ENCODE assay signal across 14 cellular contexts in genomic region chr6:69487688-69488087, GRCh38.
DNase-seq lines count a peak whose midpoint lies in the region; ATAC-seq and TF ChIP-seq lines count a peak whose summit lies in the region.
"Had no signal": no experiment of that assay in that cellular context is flagged by ENCODE, and none has a peak within 500 bp of the region (broad histone marks: within the 10 kb centered on the region; RNA-seq: fewer than 3 reads in every experiment).

No MANE protein-coding gene starts in this region.

- H3K4me3 ChIP-seq in OCI-LY3 (ENCODE audit: low read length) (no peak overlapping the region), fibroblast of pulmonary artery (replicated peaks; ENCODE audit: low read depth, low read length) (no peak overlapping the region)
- H3K4me3 ChIP-seq: prostate gland, SJCRH30 had no signal

- no peaks in the 10 kb centered on the region for H3K27me3 ChIP-seq in OCI-LY3 (ENCODE audit: low read depth, low read length)
- H3K27me3 ChIP-seq: SJCRH30 had no signal

- peaks cover 15% of the 10 kb centered on the region for H3K4me1 ChIP-seq in OCI-LY3 (ENCODE audit: low read length)
- H3K4me1 ChIP-seq: prostate gland, SJCRH30 had no signal

- peaks cover 7% of the 10 kb centered on the region for H3K9me3 Mint-ChIP-seq in Calu3 (ENCODE audit: low read depth, unreplicated experiment)

- H3K4me1 Mint-ChIP-seq in Calu3 (ENCODE audit: low read depth, unreplicated experiment) = no peaks in the 10 kb centered on the region

- no peak overlapping the region for H3K27ac Mint-ChIP-seq in Calu3 (ENCODE audit: unreplicated experiment)

- in situ Hi-C loops in GM13977 (cut with MboI; ENCODE audit: low pct_unique_long_range_greater_than_20kb, low sequenced_read_pairs, unreplicated experiment) = no loop called here

- H3K79me2 ChIP-seq in OCI-LY3 (ENCODE audit: low read length) = no peaks in the 10 kb centered on the region

- H3K36me3 ChIP-seq in OCI-LY3 (replicated peaks; ENCODE audit: low read depth, low read length) = peaks cover 2% of the 10 kb centered on the region
- H3K36me3 ChIP-seq: prostate gland, SJCRH30 had no signal

- H3K9me3 ChIP-seq in OCI-LY3 (ENCODE audit: insufficient read depth, low read length) = no peaks in the 10 kb centered on the region
- H3K9me3 ChIP-seq: prostate gland, SJCRH30 had no signal

- CTCF ChIA-PET in Calu3 (lab: Charles Lee) = no interaction called here

- no peak overlapping the region for H3K27ac ChIP-seq in OCI-LY3 (ENCODE audit: low read length)
- H3K27ac ChIP-seq: prostate gland, SJCRH30 had no signal

- H3K4me3 Mint-ChIP-seq in Calu3 (ENCODE audit: low read depth, unreplicated experiment) = no peak overlapping the region

- ATAC-seq in HG02852 (IDR thresholded peaks at IDR 0.05; ENCODE audit: unreplicated experiment) (no peak), HG02623 (IDR thresholded peaks at IDR 0.05; ENCODE audit: unreplicated experiment) (no peak)

- no peak overlapping the region for H2AFZ ChIP-seq in OCI-LY3 (ENCODE audit: low read depth, low read length)

- H3K36me3 Mint-ChIP-seq in Calu3 (ENCODE audit: insufficient read depth, unreplicated experiment) = no peaks in the 10 kb centered on the region

- no peaks in the 10 kb centered on the region for H3K27me3 Mint-ChIP-seq in Calu3 (ENCODE audit: unreplicated experiment)

- peak; percentile 30 for TF ChIP-seq CTCF in Calu3 (IDR thresholded peaks at IDR 0.05; ENCODE audit: unreplicated experiment)
- TF ChIP-seq CTCF in GM13977 (IDR thresholded peaks at IDR 0.05; ENCODE audit: extremely low read depth, insufficient read depth, missing control alignments) = peak; percentile 36
- TF ChIP-seq CTCF in OCI-LY3 (IDR thresholded peaks at IDR 0.05; ENCODE audit: low read depth, low read length) = peak; percentile 72
- peak; percentile 9 for TF ChIP-seq CTCF in fibroblast of pulmonary artery (IDR thresholded peaks at IDR 0.05; ENCODE audit: low read length, missing control alignments)

- intact Hi-C loops in Calu3 (cut with micrococcal nuclease; ENCODE audit: unreplicated experiment) = loop anchor here (5.0 to 10.0 kb wide), 2 partner anchors 523 to 610 kb away; no protein-coding TSS in a partner anchor

- H4K20me1 ChIP-seq in OCI-LY3 (ENCODE audit: insufficient read depth, low read length) = no peaks in the 10 kb centered on the region

- no TSS peak for BruUV-seq in Calu3 (replicated peaks; lab: Mats Ljungman, UMichigan)

- DNase-seq in Calu3 (no peak), GM13977 (ENCODE audit: low spot score) (no peak), fibroblast of pulmonary artery (ENCODE audit: low read depth) (no peak), RPMI8226 (no peak), NCI-H510A (lab: John Stamatoyannopoulos, UW) (no peak)
- DNase-seq: activated CD4-positive, alpha-beta T cell treated with anti-CD3 and anti-CD28 coated beads for 4 hours; activated gamma-delta T cell; DMS79 treated with DMSO at 0.1 percent for 48 hours; NCI-H1417 treated with DMSO at 0.1 percent for 48 hours had no signal

- no peak overlapping the region for H3K9ac ChIP-seq in OCI-LY3 (ENCODE audit: low read length)

- no peak overlapping the region for H3K4me2 ChIP-seq in OCI-LY3 (ENCODE audit: low read length)

Comparison
In these comparisons a context has a peak if more than half of its experiments do, and no peak if none do; other contexts are left out.
1. CTCF ChIP-seq: peak in every context shown above with its lines; median percentile 72 in OCI-LY3; 36 in GM13977; 30 in Calu3; 9 in fibroblast of pulmonary artery.